Comparison of ENCODE assay signal across 9 cellular contexts in genomic region chr10:87868277-87868676, GRCh38. TPM values are rescaled to one million over a fixed set of nuclear protein-coding genes. Genes with fewer than 3 reads are reported as not detected.
DNase-seq lines count a peak whose midpoint lies in the region; ATAC-seq, FAIRE-seq and TF ChIP-seq lines count a peak whose summit lies in the region.
"Had no signal": no experiment of that assay in that cellular context is flagged by ENCODE, and none has a peak within 500 bp of the region (broad histone marks: within the 10 kb centered on the region; RNA-seq: fewer than 3 reads in every experiment).

No MANE protein-coding gene starts in this region.

- H3K9me3 Mint-ChIP-seq in IgD-negative memory B cell (no peaks in the 10 kb centered on the region), natural killer cell (no peaks in the 10 kb centered on the region), Calu3 (ENCODE audit: low read depth, unreplicated experiment) (no peaks in the 10 kb centered on the region)

- no TSS peak for BruUV-seq in Calu3 (replicated peaks; lab: Mats Ljungman, UMichigan)

- no peak for FAIRE-seq in bronchial epithelial cell (lab: Jason Lieb, UNC)

- H3K36me3 ChIP-seq in bronchial epithelial cell (ENCODE audit: control insufficient read depth, insufficient read depth, low read length) = no peaks in the 10 kb centered on the region

- CTCF ChIA-PET in Calu3 (lab: Charles Lee) = no interaction called here

- H3K4me3 Mint-ChIP-seq in IgD-negative memory B cell = peak overlapping the region; percentile 59 to 92 (median 84)
- H3K4me3 Mint-ChIP-seq in natural killer cell = peak overlapping the region; percentile 69
- H3K4me3 Mint-ChIP-seq in Calu3 (ENCODE audit: low read depth, unreplicated experiment) = no peak overlapping the region

- intact Hi-C loops in natural killer cell (cut with micrococcal nuclease) (no loop called here), Calu3 (cut with micrococcal nuclease; ENCODE audit: unreplicated experiment) (loop anchor here (5.0 kb wide), 1 partner anchor 59 kb away; no protein-coding TSS in a partner anchor)

- H3K27me3 ChIP-seq in bronchial epithelial cell (ENCODE audit: control insufficient read depth, insufficient read depth, low read length) = no peaks in the 10 kb centered on the region

- H3K27ac Mint-ChIP-seq in IgD-negative memory B cell (peak overlapping the region in 2 of 3 donors; percentile 13 to 63), natural killer cell (peak overlapping the region; percentile 78 to 97), Calu3 (ENCODE audit: unreplicated experiment) (no peak overlapping the region)

- TF ChIP-seq CTCF in AG10803 (conservative IDR thresholded peaks at IDR 0.05; ENCODE audit: low read length) (no peak), bronchial epithelial cell (IDR thresholded peaks at IDR 0.05; ENCODE audit: insufficient read depth, low read length, severe bottlenecking) (no peak), natural killer cell (IDR thresholded peaks at IDR 0.05) (no peak), Calu3 (IDR thresholded peaks at IDR 0.05; ENCODE audit: unreplicated experiment) (no peak)

- ATAC-seq in natural killer cell (no peak), GM18519 (IDR thresholded peaks at IDR 0.05; ENCODE audit: low FRiP score, unreplicated experiment) (no peak)

- DNase-seq in AG10803 (ENCODE audit: low read depth) (no peak), bronchial epithelial cell (ENCODE audit: low read depth) (no peak), natural killer cell (no peak), Calu3 (no peak), NCI-H1105 treated with DMSO at 0.1 percent for 48 hours (lab: John Stamatoyannopoulos, UW) (no peak)
- DNase-seq in stimulated activated CD4-positive, alpha-beta T cell treated with anti-CD3 and anti-CD28 coated beads, Interleukin-2, amount 100 ng/mL, for 24 hours = no peak
- DNase-seq: activated CD4-positive, alpha-beta T cell treated with anti-CD3 and anti-CD28 coated beads, Interleukin-2, amount 50 U/mL, for 4 hours had no signal

- H3K36me3 Mint-ChIP-seq in IgD-negative memory B cell = peaks cover 1% of the 10 kb centered on the region
- no peaks in the 10 kb centered on the region for H3K36me3 Mint-ChIP-seq in natural killer cell
- peaks cover 28% of the 10 kb centered on the region for H3K36me3 Mint-ChIP-seq in Calu3 (ENCODE audit: insufficient read depth, unreplicated experiment)

- H3K4me1 Mint-ChIP-seq in IgD-negative memory B cell (peaks cover 43 to 57% (median 47%) of the 10 kb centered on the region in 3 donors), natural killer cell (peaks cover 66 to 72% of the 10 kb centered on the region in 2 donors), Calu3 (ENCODE audit: low read depth, unreplicated experiment) (no peaks in the 10 kb centered on the region)

- no peaks in the 10 kb centered on the region for H3K27me3 Mint-ChIP-seq in IgD-negative memory B cell
- no peaks in the 10 kb centered on the region for H3K27me3 Mint-ChIP-seq in natural killer cell (ENCODE audit: low read depth in 2 of 2)
- H3K27me3 Mint-ChIP-seq in Calu3 (ENCODE audit: unreplicated experiment) = no peaks in the 10 kb centered on the region

- peak overlapping the region; percentile 85 for H3K4me3 ChIP-seq in AG10803 (ENCODE audit: low read length)
- peak overlapping the region; percentile 89 for H3K4me3 ChIP-seq in bronchial epithelial cell (ENCODE audit: low read depth, low read length)

RNA-seq across cellular contexts. Expression of gene PTEN, which starts 4.9 kb away (rescaled TPM):
- 40.4 TPM for polyA plus RNA-seq in IgD-negative memory B cell
- total RNA-seq in bronchial epithelial cell (90.0 and 101 TPM in 2 replicates), natural killer cell (100 to 1,000 TPM; 107 to 142 (median 121) TPM), Calu3 (2022) (44.6 and 46.8 TPM in 2 replicates)

RNA-seq across cellular contexts. Expression of gene KLLN, which starts 4.9 kb away (rescaled TPM):
- polyA plus RNA-seq in IgD-negative memory B cell = 0.25 TPM
- total RNA-seq in bronchial epithelial cell (0.13 and 0.26 TPM in 2 replicates), natural killer cell (under 1 TPM; 0.68 to 0.73 (median 0.70) TPM), Calu3 (2022) (0.52 and 0.81 TPM in 2 replicates)

RNA-seq across cellular contexts. Expression of gene ATAD1, which starts 50.3 kb away (rescaled TPM):
- polyA plus RNA-seq in IgD-negative memory B cell = 31.9 TPM
- total RNA-seq in bronchial epithelial cell = 63.0 and 73.7 TPM in 2 replicates
- 10 to 100 TPM; 37.5 to 55.2 (median 43.0) TPM for total RNA-seq in natural killer cell
- 30.4 and 31.0 TPM in 2 replicates for total RNA-seq in Calu3 (2022)
